1 cellular context compared by ENCODE assay signal in genomic region chr17:67095281-67095680, GRCh38.
TF ChIP-seq lines count a peak whose summit lies in the region.
"Not testable (repeated sequence)": the region's sequence is repeated elsewhere in the genome, so short reads cannot be mapped to it uniquely, and the experiment has no call there.

No MANE protein-coding gene starts in this region.

TF ChIP-seq in HepG2, 621 proteins besides CTCF, POLR2A, EP300 and RAD21 (continued from another document):
- peak; percentile 22; the same call in 1 of the 2 replicates for TF ChIP-seq TARDBP (CRISPR knock-in tag; IDR thresholded peaks at IDR 0.05)
- TF ChIP-seq, protein P1, sequence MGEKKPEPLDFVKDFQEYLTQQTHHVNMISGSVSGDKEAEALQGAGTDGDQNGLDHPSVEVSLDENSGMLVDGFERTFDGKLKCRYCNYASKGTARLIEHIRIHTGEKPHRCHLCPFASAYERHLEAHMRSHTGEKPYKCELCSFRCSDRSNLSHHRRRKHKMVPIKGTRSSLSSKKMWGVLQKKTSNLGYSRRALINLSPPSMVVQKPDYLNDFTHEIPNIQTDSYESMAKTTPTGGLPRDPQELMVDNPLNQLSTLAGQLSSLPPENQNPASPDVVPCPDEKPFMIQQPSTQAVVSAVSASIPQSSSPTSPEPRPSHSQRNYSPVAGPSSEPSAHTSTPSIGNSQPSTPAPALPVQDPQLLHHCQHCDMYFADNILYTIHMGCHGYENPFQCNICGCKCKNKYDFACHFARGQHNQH (CRISPR knock-in tag; IDR thresholded peaks at IDR 0.05), result 0 out of 2 replicates have a peak, but pooled peaks have one; percentile 28
- 0 out of 2 replicates have a peak, but pooled peaks have one; percentile 49 for TF ChIP-seq ZNF713 (CRISPR knock-in tag; IDR thresholded peaks at IDR 0.05)
- 0 out of 2 replicates have a peak, but pooled peaks have one; percentile 15 for TF ChIP-seq ZNF121 (CRISPR knock-in tag; IDR thresholded peaks at IDR 0.05)
- peak; percentile 25; the same call in 1 of the 2 replicates for TF ChIP-seq RXRA (CRISPR knock-in tag; IDR thresholded peaks at IDR 0.05)
- peak; percentile 29; the same call in 1 of the 2 replicates for TF ChIP-seq ATF7 (IDR thresholded peaks at IDR 0.05)
- TF ChIP-seq ATF7 (CRISPR knock-in tag; IDR thresholded peaks at IDR 0.05); CREB1 (IDR thresholded peaks at IDR 0.05); SOX13 (IDR thresholded peaks at IDR 0.05): not testable (repeated sequence)
- TF ChIP-seq ATF3 (CRISPR knock-in tag; IDR thresholded peaks at IDR 0.05), result peak; percentile 96
- TF ChIP-seq JUNB (CRISPR knock-in tag; IDR thresholded peaks at IDR 0.05; ENCODE audit: borderline replicate concordance), result peak; percentile 43; the same call in 1 of the 2 replicates
- TF ChIP-seq, protein P2, sequence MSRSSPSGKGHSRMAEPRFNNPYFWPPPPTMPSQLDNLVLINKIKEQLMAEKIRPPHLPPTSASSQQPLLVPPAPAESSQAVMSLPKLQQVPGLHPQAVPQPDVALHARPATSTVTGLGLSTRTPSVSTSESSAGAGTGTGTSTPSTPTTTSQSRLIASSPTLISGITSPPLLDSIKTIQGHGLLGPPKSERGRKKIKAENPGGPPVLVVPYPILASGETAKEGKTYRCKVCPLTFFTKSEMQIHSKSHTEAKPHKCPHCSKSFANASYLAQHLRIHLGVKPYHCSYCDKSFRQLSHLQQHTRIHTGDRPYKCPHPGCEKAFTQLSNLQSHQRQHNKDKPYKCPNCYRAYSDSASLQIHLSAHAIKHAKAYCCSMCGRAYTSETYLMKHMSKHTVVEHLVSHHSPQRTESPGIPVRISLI (CRISPR knock-in tag; IDR thresholded peaks at IDR 0.05; ENCODE audit: borderline replicate concordance), result peak; percentile 27; the same call in 1 of the 2 replicates
- TF ChIP-seq MED1 (CRISPR knock-in tag; IDR thresholded peaks at IDR 0.05), result peak; percentile 29; the same call in 1 of the 2 replicates
- peak; percentile 55; the same call in 1 of the 2 replicates for TF ChIP-seq FOXP1 (IDR thresholded peaks at IDR 0.05)
- peak; percentile 75 for TF ChIP-seq FOXP1 (CRISPR knock-in tag; IDR thresholded peaks at IDR 0.05)
- TF ChIP-seq, protein P3, sequence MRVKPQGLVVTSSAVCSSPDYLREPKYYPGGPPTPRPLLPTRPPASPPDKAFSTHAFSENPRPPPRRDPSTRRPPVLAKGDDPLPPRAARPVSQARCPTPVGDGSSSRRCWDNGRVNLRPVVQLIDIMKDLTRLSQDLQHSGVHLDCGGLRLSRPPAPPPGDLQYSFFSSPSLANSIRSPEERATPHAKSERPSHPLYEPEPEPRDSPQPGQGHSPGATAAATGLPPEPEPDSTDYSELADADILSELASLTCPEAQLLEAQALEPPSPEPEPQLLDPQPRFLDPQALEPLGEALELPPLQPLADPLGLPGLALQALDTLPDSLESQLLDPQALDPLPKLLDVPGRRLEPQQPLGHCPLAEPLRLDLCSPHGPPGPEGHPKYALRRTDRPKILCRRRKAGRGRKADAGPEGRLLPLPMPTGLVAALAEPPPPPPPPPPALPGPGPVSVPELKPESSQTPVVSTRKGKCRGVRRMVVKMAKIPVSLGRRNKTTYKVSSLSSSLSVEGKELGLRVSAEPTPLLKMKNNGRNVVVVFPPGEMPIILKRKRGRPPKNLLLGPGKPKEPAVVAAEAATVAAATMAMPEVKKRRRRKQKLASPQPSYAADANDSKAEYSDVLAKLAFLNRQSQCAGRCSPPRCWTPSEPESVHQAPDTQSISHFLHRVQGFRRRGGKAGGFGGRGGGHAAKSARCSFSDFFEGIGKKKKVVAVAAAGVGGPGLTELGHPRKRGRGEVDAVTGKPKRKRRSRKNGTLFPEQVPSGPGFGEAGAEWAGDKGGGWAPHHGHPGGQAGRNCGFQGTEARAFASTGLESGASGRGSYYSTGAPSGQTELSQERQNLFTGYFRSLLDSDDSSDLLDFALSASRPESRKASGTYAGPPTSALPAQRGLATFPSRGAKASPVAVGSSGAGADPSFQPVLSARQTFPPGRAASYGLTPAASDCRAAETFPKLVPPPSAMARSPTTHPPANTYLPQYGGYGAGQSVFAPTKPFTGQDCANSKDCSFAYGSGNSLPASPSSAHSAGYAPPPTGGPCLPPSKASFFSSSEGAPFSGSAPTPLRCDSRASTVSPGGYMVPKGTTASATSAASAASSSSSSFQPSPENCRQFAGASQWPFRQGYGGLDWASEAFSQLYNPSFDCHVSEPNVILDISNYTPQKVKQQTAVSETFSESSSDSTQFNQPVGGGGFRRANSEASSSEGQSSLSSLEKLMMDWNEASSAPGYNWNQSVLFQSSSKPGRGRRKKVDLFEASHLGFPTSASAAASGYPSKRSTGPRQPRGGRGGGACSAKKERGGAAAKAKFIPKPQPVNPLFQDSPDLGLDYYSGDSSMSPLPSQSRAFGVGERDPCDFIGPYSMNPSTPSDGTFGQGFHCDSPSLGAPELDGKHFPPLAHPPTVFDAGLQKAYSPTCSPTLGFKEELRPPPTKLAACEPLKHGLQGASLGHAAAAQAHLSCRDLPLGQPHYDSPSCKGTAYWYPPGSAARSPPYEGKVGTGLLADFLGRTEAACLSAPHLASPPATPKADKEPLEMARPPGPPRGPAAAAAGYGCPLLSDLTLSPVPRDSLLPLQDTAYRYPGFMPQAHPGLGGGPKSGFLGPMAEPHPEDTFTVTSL (CRISPR knock-in tag; IDR thresholded peaks at IDR 0.05; ENCODE audit: borderline replicate concordance), result peak; percentile 62; the same call in 1 of the 2 replicates
- TF ChIP-seq ZNF644 (CRISPR knock-in tag; IDR thresholded peaks at IDR 0.05; ENCODE audit: low read depth), result peak; percentile 76
- TF ChIP-seq ZGPAT (CRISPR knock-in tag; IDR thresholded peaks at IDR 0.05), result 0 out of 2 replicates have a peak, but pooled peaks have one; percentile 34
- peak; percentile 31 for TF ChIP-seq RXRB (CRISPR knock-in tag; IDR thresholded peaks at IDR 0.05; ENCODE audit: borderline replicate concordance)
- peak; percentile 65 for TF ChIP-seq NR2F6 (IDR thresholded peaks at IDR 0.05)
- TF ChIP-seq NR2F6 (CRISPR knock-in tag; IDR thresholded peaks at IDR 0.05), result peak; percentile 89
- peak; percentile 69 for TF ChIP-seq SALL1 (CRISPR knock-in tag; IDR thresholded peaks at IDR 0.05)
- peak; percentile 69; the same call in 1 of the 2 replicates for TF ChIP-seq ZMYM2 (CRISPR knock-in tag; IDR thresholded peaks at IDR 0.05)
- peak; percentile 28; the same call in 1 of the 2 replicates for TF ChIP-seq ZNF788 (CRISPR knock-in tag; IDR thresholded peaks at IDR 0.05; ENCODE audit: borderline replicate concordance)
- 0 out of 2 replicates have a peak, but pooled peaks have one; percentile 32 for TF ChIP-seq CREB1 (CRISPR knock-in tag; IDR thresholded peaks at IDR 0.05)
- TF ChIP-seq, protein P4, sequence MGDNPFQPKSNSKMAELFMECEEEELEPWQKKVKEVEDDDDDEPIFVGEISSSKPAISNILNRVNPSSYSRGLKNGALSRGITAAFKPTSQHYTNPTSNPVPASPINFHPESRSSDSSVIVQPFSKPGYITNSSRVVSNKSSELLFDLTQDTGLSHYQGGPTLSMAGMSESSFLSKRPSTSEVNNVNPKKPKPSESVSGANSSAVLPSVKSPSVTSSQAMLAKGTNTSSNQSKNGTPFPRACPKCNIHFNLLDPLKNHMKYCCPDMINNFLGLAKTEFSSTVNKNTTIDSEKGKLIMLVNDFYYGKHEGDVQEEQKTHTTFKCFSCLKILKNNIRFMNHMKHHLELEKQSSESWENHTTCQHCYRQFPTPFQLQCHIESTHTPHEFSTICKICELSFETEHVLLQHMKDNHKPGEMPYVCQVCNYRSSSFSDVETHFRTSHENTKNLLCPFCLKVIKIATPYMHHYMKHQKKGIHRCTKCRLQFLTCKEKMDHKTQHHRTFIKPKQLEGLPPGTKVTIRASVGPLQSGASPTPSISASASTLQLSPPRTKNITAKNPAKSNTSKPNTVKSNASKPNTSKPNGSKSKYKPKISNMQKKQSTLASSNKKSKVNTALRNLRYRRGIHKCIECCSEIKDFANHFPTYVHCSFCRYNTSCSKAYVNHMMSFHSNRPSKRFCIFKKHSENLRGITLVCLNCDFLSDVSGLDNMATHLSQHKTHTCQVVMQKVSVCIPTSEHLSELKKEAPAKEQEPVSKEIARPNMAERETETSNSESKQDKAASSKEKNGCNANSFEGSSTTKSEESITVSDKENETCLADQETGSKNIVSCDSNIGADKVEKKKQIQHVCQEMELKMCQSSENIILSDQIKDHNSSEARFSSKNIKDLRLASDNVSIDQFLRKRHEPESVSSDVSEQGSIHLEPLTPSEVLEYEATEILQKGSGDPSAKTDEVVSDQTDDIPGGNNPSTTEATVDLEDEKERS (CRISPR knock-in tag; IDR thresholded peaks at IDR 0.05), result 0 out of 2 replicates have a peak, but pooled peaks have one; percentile 30
- peak; percentile 82 for TF ChIP-seq CEBPG (CRISPR knock-in tag; IDR thresholded peaks at IDR 0.05)
- TF ChIP-seq ATF4 (CRISPR knock-in tag; IDR thresholded peaks at IDR 0.05), result peak in 1 of 2 experiments; percentile 64; a peak in 2 of 4 replicates
- TF ChIP-seq ZFP36L1 (CRISPR knock-in tag; IDR thresholded peaks at IDR 0.05), result 0 out of 2 replicates have a peak, but pooled peaks have one; percentile 26
- TF ChIP-seq FOXK1 (CRISPR knock-in tag; IDR thresholded peaks at IDR 0.05; ENCODE audit: borderline replicate concordance, low read depth), result peak; percentile 66
- TF ChIP-seq DPF2 (CRISPR knock-in tag; IDR thresholded peaks at IDR 0.05; ENCODE audit: borderline replicate concordance, low read depth), result peak; percentile 74
- TF ChIP-seq NR2F1 (CRISPR knock-in tag; IDR thresholded peaks at IDR 0.05), result peak; percentile 77 to 88
- peak in 1 of 2 experiments; percentile 59; a peak in 1 of 4 replicates for TF ChIP-seq SOX13 (CRISPR knock-in tag; conservative IDR thresholded peaks at IDR 0.05 in 1 of 2, IDR thresholded peaks at IDR 0.05 in 1 of 2)
- TF ChIP-seq HNF4A (CRISPR knock-in tag; IDR thresholded peaks at IDR 0.05), result peak; percentile 84
- TF ChIP-seq HNF4G (IDR thresholded peaks at IDR 0.05; ENCODE audit: borderline replicate concordance, low read depth, low read length), result peak; percentile 60; the same call in 1 of the 2 replicates
- TF ChIP-seq HNF4G (CRISPR knock-in tag; IDR thresholded peaks at IDR 0.05; ENCODE audit: borderline replicate concordance, low read depth), result peak; percentile 34; the same call in 1 of the 2 replicates
